Comparison of ENCODE assay signal across 1 cellular context in genomic region chr14:52706724-52707706, GRCh38.
TF ChIP-seq lines count a peak whose summit lies in the region.

Gene PSMC6 (plus strand): TSS chr14:52707200. CDS start chr14:52707220, 20 bp downstream.

TF ChIP-seq in HepG2, 621 proteins besides CTCF, POLR2A, EP300 and RAD21 (continued from another document and continues in another):
- TF ChIP-seq ZNF574 (CRISPR knock-in tag; IDR thresholded peaks at IDR 0.05) (peak; percentile 97), NPAS2 (CRISPR knock-in tag; IDR thresholded peaks at IDR 0.05; ENCODE audit: borderline replicate concordance) (no peak), TRAFD1 (CRISPR knock-in tag; IDR thresholded peaks at IDR 0.05; ENCODE audit: borderline replicate concordance) (peak; percentile 82; the same call in 1 of the 2 replicates), REST (IDR thresholded peaks at IDR 0.05; ENCODE audit: borderline replicate concordance in 1 of 2, low read depth in 1 of 2, low read length in 2 of 2) (peak in 1 of 2 experiments; percentile 47; a peak in 1 of 4 replicates), DRAP1 (CRISPR knock-in tag; IDR thresholded peaks at IDR 0.05) (peak; percentile 87), MEF2D (CRISPR knock-in tag; IDR thresholded peaks at IDR 0.05) (peak; percentile 79), GABPB1 (CRISPR knock-in tag; IDR thresholded peaks at IDR 0.05) (peak; percentile 93), SP2 (CRISPR knock-in tag; IDR thresholded peaks at IDR 0.05) (peak; percentile 64), ZNF761 (CRISPR knock-in tag; conservative IDR thresholded peaks at IDR 0.05) (0 out of 2 replicates have a peak, but pooled peaks have one; percentile 55), DBP (CRISPR knock-in tag; IDR thresholded peaks at IDR 0.05; ENCODE audit: not compliant biosample characterization) (no peak), ZSCAN20 (CRISPR knock-in tag; IDR thresholded peaks at IDR 0.05; ENCODE audit: borderline replicate concordance) (no peak), MXD3 (CRISPR knock-in tag; IDR thresholded peaks at IDR 0.05) (peak; percentile 71; the same call in 1 of the 2 replicates), KLF13 (CRISPR knock-in tag; IDR thresholded peaks at IDR 0.05) (no peak), ZNF138 (CRISPR knock-in tag; IDR thresholded peaks at IDR 0.05; ENCODE audit: low read depth) (peak; percentile 82; the same call in 1 of the 2 replicates), CSRNP1 (CRISPR knock-in tag; IDR thresholded peaks at IDR 0.05) (0 out of 2 replicates have a peak, but pooled peaks have one; percentile 62), ZNF615 (CRISPR knock-in tag; IDR thresholded peaks at IDR 0.05; ENCODE audit: borderline replicate concordance) (no peak), HBP1 (CRISPR knock-in tag; IDR thresholded peaks at IDR 0.05; ENCODE audit: low read depth) (peak; percentile 89), TAF1 (CRISPR knock-in tag; IDR thresholded peaks at IDR 0.05) (peak; percentile 90), KMT2A (CRISPR knock-in tag; IDR thresholded peaks at IDR 0.05) (peak; percentile 78; the same call in 1 of the 2 replicates), MYPOP (CRISPR knock-in tag; IDR thresholded peaks at IDR 0.05) (0 out of 2 replicates have a peak, but pooled peaks have one; percentile 46), ERF (CRISPR knock-in tag; IDR thresholded peaks at IDR 0.05) (0 out of 2 replicates have a peak, but pooled peaks have one; percentile 19), KAT2B (IDR thresholded peaks at IDR 0.05; ENCODE audit: borderline replicate concordance, low read depth, low read length) (no peak), NFYB (CRISPR knock-in tag; IDR thresholded peaks at IDR 0.05) (0 out of 2 replicates have a peak, but pooled peaks have one; percentile 12), ZNF629 (CRISPR knock-in tag; conservative IDR thresholded peaks at IDR 0.05) (no peak; the same call in 1 of the 2 replicates), GATAD2A (CRISPR knock-in tag; IDR thresholded peaks at IDR 0.05) (peak; percentile 27), HHEX (CRISPR knock-in tag; IDR thresholded peaks at IDR 0.05) (no peak), NFRKB (IDR thresholded peaks at IDR 0.05) (peak; percentile 58; the same call in 1 of the 2 replicates), RCOR2 (CRISPR knock-in tag; IDR thresholded peaks at IDR 0.05) (no peak), ZGPAT (CRISPR knock-in tag; IDR thresholded peaks at IDR 0.05) (peak; percentile 67), ELF3 (CRISPR knock-in tag; IDR thresholded peaks at IDR 0.05) (peak; percentile 55; the same call in 1 of the 2 replicates), MIXL1 (CRISPR knock-in tag; IDR thresholded peaks at IDR 0.05) (0 out of 2 replicates have a peak, but pooled peaks have one; percentile 5), GATAD1 (CRISPR knock-in tag; IDR thresholded peaks at IDR 0.05) (peak; percentile 87), TBL1XR1 (IDR thresholded peaks at IDR 0.05; ENCODE audit: borderline replicate concordance, low read length, partially characterized antibody) (peak; percentile 12), ZMAT5 (CRISPR knock-in tag; IDR thresholded peaks at IDR 0.05; ENCODE audit: borderline replicate concordance, low read depth) (no peak), DMAP1 (CRISPR knock-in tag; IDR thresholded peaks at IDR 0.05) (peak; percentile 89), CHD4 (IDR thresholded peaks at IDR 0.05; ENCODE audit: borderline replicate concordance, low read length) (no peak), ZNF260 (CRISPR knock-in tag; IDR thresholded peaks at IDR 0.05; ENCODE audit: borderline replicate concordance, low read depth) (no peak), FOXK1 (CRISPR knock-in tag; IDR thresholded peaks at IDR 0.05; ENCODE audit: borderline replicate concordance, low read depth) (no peak; the same call in 1 of the 2 replicates), RAD51 (IDR thresholded peaks at IDR 0.05; ENCODE audit: borderline replicate concordance) (no peak), ZNF749 (CRISPR knock-in tag; IDR thresholded peaks at IDR 0.05; ENCODE audit: borderline replicate concordance) (peak; percentile 31; the same call in 1 of the 2 replicates), ZFX (CRISPR knock-in tag; IDR thresholded peaks at IDR 0.05; ENCODE audit: low read depth) (peak; percentile 98), ZNF414 (CRISPR knock-in tag; IDR thresholded peaks at IDR 0.05) (peak; percentile 79; the same call in 1 of the 2 replicates), ZNF773 (CRISPR knock-in tag; IDR thresholded peaks at IDR 0.05; ENCODE audit: borderline replicate concordance) (peak; percentile 41; the same call in 1 of the 2 replicates)
